ENCODE assay signal across 23 cellular contexts in the genomic region with DNA sequence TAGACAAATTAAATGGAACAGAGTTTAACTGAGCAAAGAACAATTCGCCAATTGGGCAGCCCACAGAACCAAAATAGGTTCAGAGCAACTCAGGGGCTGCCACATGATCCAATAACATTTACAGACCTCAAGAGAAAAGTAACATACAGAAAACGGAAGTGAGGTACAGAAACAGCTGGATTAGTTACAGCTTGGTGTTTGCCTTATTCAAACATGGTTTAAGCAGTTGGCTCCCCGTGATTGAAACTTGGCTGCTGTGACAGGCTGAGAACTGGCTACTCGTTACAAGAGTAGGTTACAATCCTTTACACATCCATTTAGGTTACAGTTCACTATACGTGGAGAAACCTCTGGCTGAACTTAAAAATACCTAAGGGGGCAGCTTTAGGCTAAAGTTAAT.
DNase-seq lines count a peak whose midpoint lies in the region; ATAC-seq, FAIRE-seq and TF ChIP-seq lines count a peak whose summit lies in the region.
"Had no signal": no experiment of that assay in that cellular context is flagged by ENCODE, and none has a peak within 500 bp of the region (broad histone marks: within the 10 kb centered on the region; RNA-seq: fewer than 3 reads in every experiment).

No MANE protein-coding gene starts in this region.

- no peaks in the 10 kb centered on the region for H3K36me3 Mint-ChIP-seq in nephron (ENCODE audit: low read depth)
- H3K36me3 Mint-ChIP-seq: CD14-positive monocyte had no signal

- H3K56ac ChIP-seq in mesendoderm (ENCODE audit: low read length) = no peak overlapping the region

- H3K4me3 ChIP-seq in mesendoderm (ENCODE audit: low read length) = no peak overlapping the region
- H3K4me3 ChIP-seq: breast epithelium, GM23248, heart left ventricle, right atrium auricular region had no signal

- no peaks in the 10 kb centered on the region for H3K79me1 ChIP-seq in mesendoderm (ENCODE audit: low read length)

- FAIRE-seq in H54 (lab: Jason Lieb, UNC) = peak; percentile 81
- FAIRE-seq: colon had no signal

- ATAC-seq in GM18868 (IDR thresholded peaks at IDR 0.05; ENCODE audit: unreplicated experiment) (peak; percentile 78), GM19463 (IDR thresholded peaks at IDR 0.05; ENCODE audit: unreplicated experiment) (no peak), SK-N-SH treated with all-trans-retinoic acid at 6 μM for 48 hours (no peak)
- ATAC-seq: activated T-cell treated with anti-CD3 and anti-CD28 coated beads, Interleukin-2, amount 50 U/mL, for 4 hours; heart left ventricle had no signal

- H4K8ac ChIP-seq in mesendoderm (ENCODE audit: low read depth, low read length) = no peak overlapping the region

- no peak overlapping the region for H2BK120ac ChIP-seq in mesendoderm (ENCODE audit: low read depth, low read length)

- H3K27ac ChIP-seq in mesendoderm (ENCODE audit: low read depth, low read length) = no peak overlapping the region
- H3K27ac ChIP-seq: breast epithelium, GM23248, heart left ventricle, right atrium auricular region had no signal

- no peak overlapping the region for H3K18ac ChIP-seq in mesendoderm (ENCODE audit: low read length)

- H3K36me3 ChIP-seq in mesendoderm (ENCODE audit: control insufficient read depth, insufficient read depth, low read length) = no peaks in the 10 kb centered on the region
- H3K36me3 ChIP-seq: breast epithelium, heart left ventricle, right atrium auricular region had no signal

- peak overlapping the region; percentile 53 to 86 (median 59) for H3K27ac Mint-ChIP-seq in nephron
- H3K27ac Mint-ChIP-seq: CD14-positive monocyte; T-helper 1 cell treated with Interleukin-12 subunit alpha and Interleukin-12 subunit beta and Interleukin-4 antibody, amounts not matched to agents 30 μg/mL and 1 μg/mL, for 36 hours had no signal

- H2BK15ac ChIP-seq in mesendoderm (replicated peaks; ENCODE audit: low read depth) = no peak overlapping the region

- H4K5ac ChIP-seq in mesendoderm (ENCODE audit: low read length) = no peak overlapping the region

- H3K9ac ChIP-seq in mesendoderm (ENCODE audit: low read length) = no peak overlapping the region
- H3K9ac ChIP-seq: GM23248 had no signal

- no peak overlapping the region for H2BK5ac ChIP-seq in mesendoderm (ENCODE audit: low read length)

- WGBS in mesendoderm (ENCODE audit: extremely low coverage, insufficient coverage, low lambda C conversion rate) = no CpG with 5 or more reads among the region's 5 CpGs

- no peak for TF ChIP-seq CTCF in nephron (IDR thresholded peaks at IDR 0.05; ENCODE audit: unreplicated experiment in 3 of 3)

- H3K9me3 Mint-ChIP-seq in nephron = peaks cover 1% of the 10 kb centered on the region
- H3K9me3 Mint-ChIP-seq: T-helper 1 cell treated with Interleukin-12 subunit alpha and Interleukin-12 subunit beta and Interleukin-4 antibody, amounts not matched to agents 30 μg/mL and 1 μg/mL, for 36 hours had no signal

- no peaks in the 10 kb centered on the region for H3K4me1 ChIP-seq in mesendoderm (ENCODE audit: control insufficient read depth, low read depth, low read length)
- H3K4me1 ChIP-seq: breast epithelium, right atrium auricular region had no signal

- H3K4me3 Mint-ChIP-seq in nephron = no peak overlapping the region
- H3K4me3 Mint-ChIP-seq: activated T-cell treated with anti-CD3 and anti-CD28 coated beads, Interleukin-2, amount 50 U/mL, for 4 hours; CD14-positive monocyte; T-helper 1 cell treated with Interleukin-12 subunit alpha and Interleukin-12 subunit beta and Interleukin-4 antibody, amounts not matched to agents 30 μg/mL and 1 μg/mL, for 36 hours had no signal

- H3K4me1 Mint-ChIP-seq in nephron = peaks cover 12% of the 10 kb centered on the region
- H3K4me1 Mint-ChIP-seq: CD14-positive monocyte had no signal

- no peak overlapping the region for H3K4ac ChIP-seq in mesendoderm (ENCODE audit: low read depth, low read length)

- H3K27me3 Mint-ChIP-seq in nephron (ENCODE audit: low read depth) = no peaks in the 10 kb centered on the region

- no peaks in the 10 kb centered on the region for H3K79me2 ChIP-seq in mesendoderm (ENCODE audit: control insufficient read depth, insufficient read depth, low read length)

- no peak overlapping the region for H3K4me2 ChIP-seq in mesendoderm (ENCODE audit: low read length)

- DNase-seq in H54 (ENCODE audit: insufficient read length, low spot score) (no peak), RPMI8226 (peak; percentile 29), mesendoderm (no peak)
- DNase-seq: activated CD4-positive, alpha-beta T cell treated with anti-CD3 and anti-CD28 coated beads for 48 hours; activated T-cell treated with anti-CD3 and anti-CD28 coated beads, Interleukin-2, amount 50 U/mL, for 4 hours; effector CD8-positive, alpha-beta T cell; GM23248; heart left ventricle; mammary epithelial cell; MV-4-11; NCI-H2029; NCI-H446; stimulated activated CD4-positive, alpha-beta T cell treated with anti-CD3 and anti-CD28 coated beads, Interleukin-4, amount 100 ng/mL, for 4 hours; stimulated activated naive CD4-positive, alpha-beta T cell treated with Interleukin-2 at 50 U/mL for 16 hours had no signal

- no peak overlapping the region for H2AK5ac ChIP-seq in mesendoderm (ENCODE audit: low read length)

- no peak overlapping the region for H3K23ac ChIP-seq in mesendoderm (ENCODE audit: low read length)

- TF ChIP-seq POLR2A in H54 (IDR thresholded peaks at IDR 0.05; ENCODE audit: low read depth, low read length) = no peak

- no peaks in the 10 kb centered on the region for H3K27me3 ChIP-seq in mesendoderm (ENCODE audit: insufficient read depth, low read length, poor library complexity)
- H3K27me3 ChIP-seq: breast epithelium, heart left ventricle, right atrium auricular region had no signal

TF ChIP-seq in SK-N-SH treated with all-trans-retinoic acid at 6 μM for 48 hours, 23 proteins besides CTCF, POLR2A, EP300 and RAD21:
- TF ChIP-seq, protein P1, sequence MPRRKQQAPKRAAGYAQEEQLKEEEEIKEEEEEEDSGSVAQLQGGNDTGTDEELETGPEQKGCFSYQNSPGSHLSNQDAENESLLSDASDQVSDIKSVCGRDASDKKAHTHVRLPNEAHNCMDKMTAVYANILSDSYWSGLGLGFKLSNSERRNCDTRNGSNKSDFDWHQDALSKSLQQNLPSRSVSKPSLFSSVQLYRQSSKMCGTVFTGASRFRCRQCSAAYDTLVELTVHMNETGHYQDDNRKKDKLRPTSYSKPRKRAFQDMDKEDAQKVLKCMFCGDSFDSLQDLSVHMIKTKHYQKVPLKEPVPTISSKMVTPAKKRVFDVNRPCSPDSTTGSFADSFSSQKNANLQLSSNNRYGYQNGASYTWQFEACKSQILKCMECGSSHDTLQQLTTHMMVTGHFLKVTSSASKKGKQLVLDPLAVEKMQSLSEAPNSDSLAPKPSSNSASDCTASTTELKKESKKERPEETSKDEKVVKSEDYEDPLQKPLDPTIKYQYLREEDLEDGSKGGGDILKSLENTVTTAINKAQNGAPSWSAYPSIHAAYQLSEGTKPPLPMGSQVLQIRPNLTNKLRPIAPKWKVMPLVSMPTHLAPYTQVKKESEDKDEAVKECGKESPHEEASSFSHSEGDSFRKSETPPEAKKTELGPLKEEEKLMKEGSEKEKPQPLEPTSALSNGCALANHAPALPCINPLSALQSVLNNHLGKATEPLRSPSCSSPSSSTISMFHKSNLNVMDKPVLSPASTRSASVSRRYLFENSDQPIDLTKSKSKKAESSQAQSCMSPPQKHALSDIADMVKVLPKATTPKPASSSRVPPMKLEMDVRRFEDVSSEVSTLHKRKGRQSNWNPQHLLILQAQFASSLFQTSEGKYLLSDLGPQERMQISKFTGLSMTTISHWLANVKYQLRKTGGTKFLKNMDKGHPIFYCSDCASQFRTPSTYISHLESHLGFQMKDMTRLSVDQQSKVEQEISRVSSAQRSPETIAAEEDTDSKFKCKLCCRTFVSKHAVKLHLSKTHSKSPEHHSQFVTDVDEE (CRISPR knock-in tag; IDR thresholded peaks at IDR 0.05) = no peak
- TF ChIP-seq, protein P2, sequence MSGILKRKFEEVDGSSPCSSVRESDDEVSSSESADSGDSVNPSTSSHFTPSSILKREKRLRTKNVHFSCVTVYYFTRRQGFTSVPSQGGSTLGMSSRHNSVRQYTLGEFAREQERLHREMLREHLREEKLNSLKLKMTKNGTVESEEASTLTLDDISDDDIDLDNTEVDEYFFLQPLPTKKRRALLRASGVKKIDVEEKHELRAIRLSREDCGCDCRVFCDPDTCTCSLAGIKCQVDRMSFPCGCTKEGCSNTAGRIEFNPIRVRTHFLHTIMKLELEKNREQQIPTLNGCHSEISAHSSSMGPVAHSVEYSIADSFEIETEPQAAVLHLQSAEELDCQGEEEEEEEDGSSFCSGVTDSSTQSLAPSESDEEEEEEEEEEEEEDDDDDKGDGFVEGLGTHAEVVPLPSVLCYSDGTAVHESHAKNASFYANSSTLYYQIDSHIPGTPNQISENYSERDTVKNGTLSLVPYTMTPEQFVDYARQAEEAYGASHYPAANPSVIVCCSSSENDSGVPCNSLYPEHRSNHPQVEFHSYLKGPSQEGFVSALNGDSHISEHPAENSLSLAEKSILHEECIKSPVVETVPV (CRISPR knock-in tag; IDR thresholded peaks at IDR 0.05) = no peak
- TF ChIP-seq ZFP30 (CRISPR knock-in tag; IDR thresholded peaks at IDR 0.05) = no peak
- no peak for TF ChIP-seq ARNTL (CRISPR knock-in tag; IDR thresholded peaks at IDR 0.05; ENCODE audit: borderline replicate concordance, low read depth)
- no peak for TF ChIP-seq ISL1 (CRISPR knock-in tag; IDR thresholded peaks at IDR 0.05)
- no peak for TF ChIP-seq ESRRG (CRISPR knock-in tag; IDR thresholded peaks at IDR 0.05)
- no peak for TF ChIP-seq BACH2 (CRISPR knock-in tag; IDR thresholded peaks at IDR 0.05; ENCODE audit: borderline replicate concordance)
- TF ChIP-seq ZNF70 (CRISPR knock-in tag; IDR thresholded peaks at IDR 0.05) = no peak
